In genomic region chr4:152011469-152011868, GRCh38 we compare ENCODE assay signal across 34 cellular contexts.
"Had no signal": no experiment of that assay in that cellular context is flagged by ENCODE, and none has a peak within 500 bp of the region (broad histone marks: within the 10 kb centered on the region; RNA-seq: fewer than 3 reads in every experiment).

No MANE protein-coding gene starts in this region.

- ATAC-seq: activated CD8-positive, alpha-beta memory T cell treated with anti-CD3 and anti-CD28 coated beads, Interleukin-2, amount 10 ng/mL, durations not matched to agents 7 days and 5 days; activated T-cell treated with anti-CD3 and anti-CD28 coated beads, Interleukin-2, amount 50 U/mL, for 72 hours; gastrocnemius medialis; left lung; sciatic nerve; stimulated activated effector memory CD8-positive, alpha-beta T cell treated with anti-CD3 and anti-CD28 coated beads, Interleukin-12 subunit alpha, Interleukin-12 subunit beta, amount 100 ng/mL, for 72 hours had no signal

- H3K27ac Mint-ChIP-seq: activated naive CD4-positive, alpha-beta T cell treated with anti-CD3 and anti-CD28 coated beads for 36 hours; activated T-cell treated with anti-CD3 and anti-CD28 coated beads, Interleukin-2, amount 50 U/mL, for 72 hours; nephron progenitor cell; stimulated activated effector memory CD8-positive, alpha-beta T cell treated with anti-CD3 and anti-CD28 coated beads, Interleukin-12 subunit alpha, Interleukin-12 subunit beta, amount 100 ng/mL, for 72 hours; stimulated activated naive CD8-positive, alpha-beta T cell treated with anti-CD3 and anti-CD28 coated beads, Interleukin-15, Interleukin-2, amounts not matched to agents 100 ng/mL and 50 ng/mL, for 24 hours; WTC11 had no signal

- H3K4me3 Mint-ChIP-seq: activated CD8-positive, alpha-beta memory T cell treated with anti-CD3 and anti-CD28 coated beads, Interleukin-2, amount 10 ng/mL, durations not matched to agents 7 days and 5 days; activated CD8-positive, alpha-beta T cell treated with anti-CD3 and anti-CD28 coated beads, Interleukin-2, amount 10 ng/mL, durations not matched to agents 7 days and 5 days; activated naive CD4-positive, alpha-beta T cell treated with anti-CD3 and anti-CD28 coated beads for 36 hours; nephron progenitor cell; stimulated activated effector memory CD8-positive, alpha-beta T cell treated with anti-CD3 and anti-CD28 coated beads, Interleukin-12 subunit alpha, Interleukin-12 subunit beta, amount 100 ng/mL, for 72 hours; stimulated activated naive CD8-positive, alpha-beta T cell treated with anti-CD3 and anti-CD28 coated beads, Interleukin-15, Interleukin-2, amounts not matched to agents 100 ng/mL and 50 ng/mL, for 24 hours; WTC11 had no signal

- H3K4me3 ChIP-seq: ascending aorta, coronary artery, dorsolateral prefrontal cortex, gastrocnemius medialis, left lung, lung, mucosa of descending colon, ovary, prostate gland, thoracic aorta had no signal

- H3K9me3 ChIP-seq: ascending aorta, gastrocnemius medialis, left lung, neutrophil, ovary, prostate gland, thoracic aorta had no signal

- DNase-seq: activated CD4-positive, alpha-beta T cell treated with anti-CD3 and anti-CD28 coated beads for 1 hour; activated CD4-positive, alpha-beta T cell treated with anti-CD3 and anti-CD28 coated beads, Interleukin-2, amount 50 U/mL, for 1 hour; activated CD8-positive, alpha-beta memory T cell treated with anti-CD3 and anti-CD28 coated beads, Interleukin-2, amount 10 ng/mL, durations not matched to agents 7 days and 5 days; activated effector memory CD4-positive, alpha-beta T cell treated with Interleukin-2 at 50 U/mL for 16 hours; activated naive CD8-positive, alpha-beta T cell treated with anti-CD3 and anti-CD28 coated beads, Interleukin-2, amount 10 ng/mL, durations not matched to agents 7 days and 5 days; activated T-cell treated with anti-CD3 and anti-CD28 coated beads, Interleukin-2, amount 50 U/mL, for 72 hours; brain microvascular endothelial cell; dorsolateral prefrontal cortex; effector memory CD4-positive, alpha-beta T cell; gastrocnemius medialis; glutamatergic neuron; left lung; mucosa of descending colon; nephron progenitor cell; ovary; retina; small intestine; stimulated activated CD4-positive, alpha-beta T cell treated with anti-CD3 and anti-CD28 coated beads, Interleukin-4, amount 100 ng/mL, for 24 hours; T1000; trophoblast cell had no signal

- H3K9me3 Mint-ChIP-seq: activated naive CD4-positive, alpha-beta T cell treated with anti-CD3 and anti-CD28 coated beads for 36 hours; stimulated activated effector memory CD8-positive, alpha-beta T cell treated with anti-CD3 and anti-CD28 coated beads, Interleukin-12 subunit alpha, Interleukin-12 subunit beta, amount 100 ng/mL, for 72 hours; stimulated activated naive CD8-positive, alpha-beta T cell treated with anti-CD3 and anti-CD28 coated beads, Interleukin-15, Interleukin-2, amounts not matched to agents 100 ng/mL and 50 ng/mL, for 24 hours had no signal

- H3K27me3 ChIP-seq: ascending aorta, brain microvascular endothelial cell, gastrocnemius medialis, ovary had no signal

- H3K4me1 ChIP-seq: ascending aorta, gastrocnemius medialis, left lung, prostate gland had no signal

- H3K36me3 Mint-ChIP-seq: stimulated activated effector memory CD8-positive, alpha-beta T cell treated with anti-CD3 and anti-CD28 coated beads, Interleukin-12 subunit alpha, Interleukin-12 subunit beta, amount 100 ng/mL, for 72 hours had no signal

- FAIRE-seq: islet of Langerhans, small intestine, urothelium cell line had no signal

- H3K27ac ChIP-seq: ascending aorta, brain microvascular endothelial cell, coronary artery, gastrocnemius medialis, left lung, neutrophil, ovary, prostate gland, thoracic aorta had no signal

- H3K27me3 Mint-ChIP-seq: stimulated activated naive CD8-positive, alpha-beta T cell treated with anti-CD3 and anti-CD28 coated beads, Interleukin-15, Interleukin-2, amounts not matched to agents 100 ng/mL and 50 ng/mL, for 24 hours had no signal

- H3K36me3 ChIP-seq: ascending aorta, brain microvascular endothelial cell, gastrocnemius medialis, left lung, neutrophil, ovary, prostate gland, thoracic aorta had no signal
